ENCODE assay signal across 24 cellular contexts in the genomic region with DNA sequence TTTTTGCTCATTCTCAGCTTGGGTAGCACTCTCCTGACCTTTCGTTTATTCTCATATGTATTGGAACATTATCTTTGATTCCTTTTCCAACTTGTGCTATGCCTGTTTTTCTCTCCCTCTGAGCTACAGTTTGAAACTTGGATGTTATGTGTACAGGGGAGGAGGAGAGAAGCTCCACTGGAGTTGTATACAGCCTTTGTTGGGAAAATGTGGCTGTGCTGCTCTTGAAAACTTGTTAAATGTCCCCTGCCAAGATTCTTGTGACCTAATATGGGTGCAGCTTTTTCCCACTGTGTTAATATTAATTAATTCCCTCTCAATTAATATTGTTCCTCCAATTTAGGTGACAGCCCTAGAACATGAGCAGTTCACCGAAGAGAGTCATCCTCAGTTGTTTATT.
"Had no signal": no experiment of that assay in that cellular context is flagged by ENCODE, and none has a peak within 500 bp of the region (broad histone marks: within the 10 kb centered on the region; RNA-seq: fewer than 3 reads in every experiment).

No MANE protein-coding gene starts in this region.

- H3K27ac ChIP-seq: Peyer's patch, RWPE1, SJCRH30, VCaP had no signal

- H3K4me3 ChIP-seq: adrenal gland, Peyer's patch, SJCRH30 had no signal

- H3K36me3 ChIP-seq: adrenal gland had no signal

- DNase-seq: activated CD4-positive, alpha-beta memory T cell treated with anti-CD3 and anti-CD28 coated beads for 36 hours; activated CD4-positive, alpha-beta T cell treated with anti-CD3 and anti-CD28 coated beads, Interleukin-2, amount 10 ng/mL, durations not matched to agents 7 days and 5 days; activated CD4-positive, CD25-positive, alpha-beta regulatory T cell; activated CD8-positive, alpha-beta memory T cell treated with anti-CD3 and anti-CD28 coated beads for 24 hours; activated gamma-delta T cell; activated naive CD4-positive, alpha-beta T cell treated with anti-CD3 and anti-CD28 coated beads, Interleukin-2, amount 10 ng/mL, durations not matched to agents 7 days and 5 days; activated naive CD8-positive, alpha-beta T cell treated with anti-CD3 and anti-CD28 coated beads, Interleukin-2, amount 10 ng/mL, durations not matched to agents 7 days and 5 days; activated T-cell treated with anti-CD3 and anti-CD28 coated beads, Interleukin-2, amount 50 U/mL, for 48 hours; adrenal gland; aorta; KG1; NCI-H1048; NCI-H146; NCI-H187 treated with DMSO at 0.1 percent for 48 hours; NCI-H2081 treated with DMSO at 0.1 percent for 48 hours; NCI-H446; NCI-H524; Peyer's patch; Right ventricle myocardium superior; SJCRH30; SK-N-SH; T-helper 1 cell had no signal

- H3K9me3 ChIP-seq: adrenal gland, Peyer's patch, SJCRH30, SK-N-SH had no signal

- H3K4me2 ChIP-seq: SK-N-SH had no signal

- H3K9ac ChIP-seq: SK-N-SH had no signal

- H3K4me1 ChIP-seq: Peyer's patch, SJCRH30 had no signal

- H3K27me3 ChIP-seq: adrenal gland, Peyer's patch, SJCRH30 had no signal
